ENCODE assay signal across 1 cellular context in genomic region chr7:28613262-28613661, GRCh38.
TF ChIP-seq lines count a peak whose summit lies in the region.

No MANE protein-coding gene starts in this region.

TF ChIP-seq in HEK293, 187 proteins besides CTCF, POLR2A, EP300 and RAD21 (continued from another document):
- TF ChIP-seq ZNF664 (tag by site-specific recombination; IDR thresholded peaks at IDR 0.05) (no peak), ZNF518A (tag by site-specific recombination; conservative IDR thresholded peaks at IDR 0.05; ENCODE audit: low read depth) (no peak), ZNF292 (tag by site-specific recombination; IDR thresholded peaks at IDR 0.05; ENCODE audit: borderline replicate concordance, low read depth) (no peak), SCRT2 (tag by site-specific recombination; IDR thresholded peaks at IDR 0.05) (peak; percentile 56; the same call in 1 of the 2 replicates), ZNF610 (tag by site-specific recombination; IDR thresholded peaks at IDR 0.05; ENCODE audit: borderline replicate concordance) (no peak), ZFP69B (tag by site-specific recombination; IDR thresholded peaks at IDR 0.05) (no peak), HOXD13 (CRISPR knock-in tag; IDR thresholded peaks at IDR 0.05; ENCODE audit: borderline replicate concordance) (no peak), ZNF416 (tag by site-specific recombination; IDR thresholded peaks at IDR 0.05) (no peak), ZNF184 (tag by site-specific recombination; IDR thresholded peaks at IDR 0.05) (no peak), TRIM28 (IDR thresholded peaks at IDR 0.05; ENCODE audit: borderline replicate concordance, low read length) (no peak), ZNF600 (tag by site-specific recombination; IDR thresholded peaks at IDR 0.05) (peak; percentile 80)
- TF ChIP-seq, protein P1, sequence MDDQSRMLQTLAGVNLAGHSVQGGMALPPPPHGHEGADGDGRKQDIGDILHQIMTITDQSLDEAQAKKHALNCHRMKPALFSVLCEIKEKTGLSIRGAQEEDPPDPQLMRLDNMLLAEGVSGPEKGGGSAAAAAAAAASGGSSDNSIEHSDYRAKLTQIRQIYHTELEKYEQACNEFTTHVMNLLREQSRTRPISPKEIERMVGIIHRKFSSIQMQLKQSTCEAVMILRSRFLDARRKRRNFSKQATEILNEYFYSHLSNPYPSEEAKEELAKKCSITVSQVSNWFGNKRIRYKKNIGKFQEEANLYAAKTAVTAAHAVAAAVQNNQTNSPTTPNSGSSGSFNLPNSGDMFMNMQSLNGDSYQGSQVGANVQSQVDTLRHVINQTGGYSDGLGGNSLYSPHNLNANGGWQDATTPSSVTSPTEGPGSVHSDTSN (CRISPR knock-in tag; IDR thresholded peaks at IDR 0.05) = no peak
- TF ChIP-seq, protein P2, sequence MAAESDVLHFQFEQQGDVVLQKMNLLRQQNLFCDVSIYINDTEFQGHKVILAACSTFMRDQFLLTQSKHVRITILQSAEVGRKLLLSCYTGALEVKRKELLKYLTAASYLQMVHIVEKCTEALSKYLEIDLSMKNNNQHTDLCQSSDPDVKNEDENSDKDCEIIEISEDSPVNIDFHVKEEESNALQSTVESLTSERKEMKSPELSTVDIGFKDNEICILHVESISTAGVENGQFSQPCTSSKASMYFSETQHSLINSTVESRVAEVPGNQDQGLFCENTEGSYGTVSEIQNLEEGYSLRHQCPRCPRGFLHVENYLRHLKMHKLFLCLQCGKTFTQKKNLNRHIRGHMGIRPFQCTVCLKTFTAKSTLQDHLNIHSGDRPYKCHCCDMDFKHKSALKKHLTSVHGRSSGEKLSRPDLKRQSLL (tag by site-specific recombination; IDR thresholded peaks at IDR 0.05) = no peak
